In the genomic region with DNA sequence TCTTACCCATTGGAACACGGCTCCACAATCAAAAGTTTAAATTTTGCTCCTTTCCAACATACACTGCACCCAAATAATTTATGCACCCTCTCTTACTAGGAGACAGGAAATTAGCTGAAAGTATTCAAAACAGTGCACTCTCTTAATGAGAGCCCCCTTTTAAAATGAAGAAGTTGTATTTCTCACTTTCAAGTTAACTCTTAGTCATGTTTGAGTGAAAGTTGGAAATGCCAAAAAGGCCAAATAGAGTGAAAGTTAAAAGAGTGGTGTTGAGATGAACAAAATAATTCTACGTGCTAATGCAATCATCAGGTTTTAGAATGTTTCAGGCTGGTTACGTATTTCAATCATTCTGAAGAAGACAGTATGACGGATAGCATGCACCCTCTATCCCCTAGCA, we compare ENCODE assay signal across 10 cellular contexts.
A peak's percentile ranks its signal among the peaks of the same experiment; 100 is the strongest.
DNase-seq lines count a peak whose midpoint lies in the region; ATAC-seq and TF ChIP-seq lines count a peak whose summit lies in the region.
"Had no signal": no experiment of that assay in that cellular context is flagged by ENCODE, and none has a peak within 500 bp of the region (broad histone marks: within the 10 kb centered on the region; RNA-seq: fewer than 3 reads in every experiment).

No MANE protein-coding gene starts in this region.

- ATAC-seq in GM18909 (IDR thresholded peaks at IDR 0.05; ENCODE audit: poor library complexity, unreplicated experiment) (peak; percentile 81), HG02588 (IDR thresholded peaks at IDR 0.05; ENCODE audit: unreplicated experiment) (peak; percentile 62), HG03469 (IDR thresholded peaks at IDR 0.05; ENCODE audit: unreplicated experiment) (peak; percentile 81), naive B cell (ENCODE audit: low read depth in 2 of 2) (peak; percentile 76 to 79), T-cell (replicated peaks in 1 of 4) (no peak), SK-N-SH treated with all-trans-retinoic acid at 6 μM for 48 hours (no peak)

- H3K27me3 Mint-ChIP-seq in naive B cell (no peaks in the 10 kb centered on the region), T-cell (no peaks in the 10 kb centered on the region)

- DNase-seq in naive B cell (no peak), cerebellum (ENCODE audit: low spot score) (no peak), T-cell (no peak), globus pallidus (ENCODE audit: low spot score) (no peak)
- DNase-seq: COR-L47, NCI-H2029 treated with DMSO at 0.1 percent for 48 hours had no signal

- H3K27ac Mint-ChIP-seq in naive B cell (peak overlapping the region; percentile 0 to 75 (median 52)), T-cell (no peak overlapping the region)

- H3K4me1 Mint-ChIP-seq in naive B cell: peaks cover 16 to 22% (median 20%) of the 10 kb centered on the region in 3 donors
- no peaks in the 10 kb centered on the region for H3K4me1 Mint-ChIP-seq in T-cell

- CTCF ChIA-PET in T-cell (lab: Charles Lee): no interaction called here

- peaks cover 0 to 10% (median 2%) of the 10 kb centered on the region in 7 donors for H3K9me3 Mint-ChIP-seq in naive B cell
- H3K9me3 Mint-ChIP-seq in T-cell: peaks cover 6 to 13% (median 10%) of the 10 kb centered on the region in 3 donors

- POLR2A ChIA-PET in T-cell (lab: Charles Lee): no interaction called here

- H3K4me3 Mint-ChIP-seq in naive B cell: peak overlapping the region; percentile 9 to 87 (median 70)
- H3K4me3 Mint-ChIP-seq in T-cell: no peak overlapping the region

- H3K36me3 Mint-ChIP-seq in naive B cell (peaks cover 0 to 5% of the 10 kb centered on the region in 2 donors), T-cell (no peaks in the 10 kb centered on the region)

TF ChIP-seq in SK-N-SH treated with all-trans-retinoic acid at 6 μM for 48 hours, 23 proteins besides CTCF, POLR2A, EP300 and RAD21:
- no peak for TF ChIP-seq ZC3H10 (CRISPR knock-in tag; IDR thresholded peaks at IDR 0.05)
- no peak for TF ChIP-seq ESRRG (CRISPR knock-in tag; IDR thresholded peaks at IDR 0.05)
- TF ChIP-seq ARNTL (CRISPR knock-in tag; IDR thresholded peaks at IDR 0.05; ENCODE audit: borderline replicate concordance, low read depth): no peak
- no peak for TF ChIP-seq ZNF70 (CRISPR knock-in tag; IDR thresholded peaks at IDR 0.05)
- TF ChIP-seq RARB (CRISPR knock-in tag; IDR thresholded peaks at IDR 0.05): no peak
- no peak for TF ChIP-seq TCF4 (CRISPR knock-in tag; IDR thresholded peaks at IDR 0.05; ENCODE audit: borderline replicate concordance)

Comparison
In these comparisons a context has a peak if more than half of its experiments do, and no peak if none do; other contexts are left out.
1. ATAC-seq: peak in GM18909 (single experiment), HG02588 (single experiment), HG03469 (single experiment) and naive B cell (2 of 2); none in T-cell (0 of 4) and SK-N-SH treated with all-trans-retinoic acid at 6 μM for 48 hours (single experiment).
2. H3K27ac Mint-ChIP-seq: peak in naive B cell (6 of 6); none in T-cell (0 of 2).
3. H3K4me3 Mint-ChIP-seq: peak in naive B cell (8 of 8); none in T-cell (0 of 3).